ENCODE assay signal across 8 cellular contexts in the genomic region with DNA sequence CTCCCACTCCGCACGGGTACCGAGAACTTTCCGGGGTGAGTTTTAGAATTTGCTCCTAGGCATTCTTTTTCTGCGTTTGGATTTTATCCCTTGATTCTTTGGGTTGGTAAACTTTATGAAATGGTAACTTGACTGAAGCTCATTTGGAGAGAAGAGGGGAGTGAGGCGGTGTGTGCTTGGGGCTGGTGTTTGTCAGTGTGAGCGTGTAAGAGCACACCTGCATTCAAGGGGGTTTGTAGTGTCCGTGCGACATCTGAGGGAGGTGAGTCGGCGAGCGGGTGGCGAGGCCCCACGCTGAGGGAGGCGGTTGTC. TPM values are rescaled to one million over a fixed set of nuclear protein-coding genes. Genes with fewer than 3 reads are reported as not detected.
A peak's percentile ranks its signal among the peaks of the same experiment; 100 is the strongest.
DNase-seq lines count a peak whose midpoint lies in the region; ATAC-seq and TF ChIP-seq lines count a peak whose summit lies in the region.

No MANE protein-coding gene starts in this region.

- DNase-seq in heart left ventricle (no peak), cardiac septum (ENCODE audit: low spot score) (no peak), breast epithelium (ENCODE audit: low spot score in 2 of 2) (no peak), mesenchymal stem cell (no peak), upper lobe of right lung (no peak), DMS53 treated with DMSO at 0.1 percent for 48 hours (lab: John Stamatoyannopoulos, UW; ENCODE audit: unreplicated experiment) (no peak), lower leg skin (ENCODE audit: low spot score in 2 of 2) (no peak)

- TF ChIP-seq CTCF in heart left ventricle (IDR thresholded peaks at IDR 0.05) (no peak), breast epithelium (IDR thresholded peaks at IDR 0.05) (no peak), upper lobe of right lung (IDR thresholded peaks at IDR 0.05) (no peak), lower leg skin (IDR thresholded peaks at IDR 0.05) (no peak)

- H3K18ac ChIP-seq in mesenchymal stem cell (ENCODE audit: low read depth in 1 of 2, low read length in 2 of 2), result peak overlapping the region in 1 of 2 experiments; percentile 75

- no peak for TF ChIP-seq POLR2A in heart left ventricle (IDR thresholded peaks at IDR 0.05)
- TF ChIP-seq POLR2A in breast epithelium (IDR thresholded peaks at IDR 0.05), result no peak
- no peak for TF ChIP-seq POLR2A in lower leg skin (IDR thresholded peaks at IDR 0.05)

- peak overlapping the region in 1 of 2 experiments; percentile 11 for H3K4ac ChIP-seq in mesenchymal stem cell (ENCODE audit: low read depth in 1 of 2, low read length in 2 of 2)

- H3K9me3 ChIP-seq in heart left ventricle (no peaks in the 10 kb centered on the region), breast epithelium (no peaks in the 10 kb centered on the region), mesenchymal stem cell (ENCODE audit: control insufficient read depth, low read length) (no peaks in the 10 kb centered on the region), upper lobe of right lung (no peaks in the 10 kb centered on the region)

- H4K91ac ChIP-seq in mesenchymal stem cell (ENCODE audit: low read length), result no peak overlapping the region

- H3K4me1 ChIP-seq in heart left ventricle (peaks cover 0 to 57% (median 24%) of the 10 kb centered on the region in 12 donors), breast epithelium (peaks cover 0 to 2% of the 10 kb centered on the region in 2 donors), mesenchymal stem cell (ENCODE audit: control insufficient read depth, insufficient read depth, low read depth, low read length) (peaks cover 50% of the 10 kb centered on the region), upper lobe of right lung (peaks cover 17% of the 10 kb centered on the region)

- 7 to 12% (median 10%) methylated on average over 15 of the region's 15 CpGs for WGBS in heart left ventricle, 4 donors
- 1% methylated on average over 15 of the region's 15 CpGs for WGBS in mesenchymal stem cell
- WGBS in lower leg skin, 2 donors, result 16 to 23% methylated on average over 15 of the region's 15 CpGs

- intact Hi-C loops in heart left ventricle (cut with DNase I), result loop anchor here (5.0 to 10.0 kb wide), 23 partner anchors 138 to 1601 kb away; no protein-coding TSS in a partner anchor
- intact Hi-C loops in cardiac septum (cut with DNase I), result loop anchor here (5.0 to 10.0 kb wide), 4 partner anchors 191 to 1143 kb away; no protein-coding TSS in a partner anchor
- intact Hi-C loops in breast epithelium (cut with DNase I; ENCODE audit: low total_unique reads), result no loop called here
- intact Hi-C loops in upper lobe of right lung (cut with DNase I), result no loop called here
- intact Hi-C loops in lower leg skin (cut with DNase I; ENCODE audit: low total_unique reads), result no loop called here

- no peak overlapping the region for H2AK5ac ChIP-seq in mesenchymal stem cell (ENCODE audit: low read length, severe bottlenecking)

- H3K27ac ChIP-seq in heart left ventricle (peak overlapping the region in 10 of 12 donors; percentile 92 to 100 (median 98)), breast epithelium (peak overlapping the region; percentile 94), mesenchymal stem cell (ENCODE audit: low read length, poor library complexity, severe bottlenecking) (no peak overlapping the region), upper lobe of right lung (peak overlapping the region; percentile 96)

- H3K4me3 ChIP-seq in heart left ventricle, result peak overlapping the region; percentile 52 to 97 (median 88)
- peak overlapping the region; percentile 80 to 82 (median 81) for H3K4me3 ChIP-seq in breast epithelium
- peak overlapping the region in 1 of 2 experiments; percentile 97 for H3K4me3 ChIP-seq in mesenchymal stem cell (ENCODE audit: insufficient read depth in 1 of 2, low read depth in 1 of 2, low read length in 2 of 2)
- H3K4me3 ChIP-seq in upper lobe of right lung, result peak overlapping the region; percentile 81
- H3K4me3 ChIP-seq in lower leg skin (ENCODE audit: low read depth, poor library complexity, severe bottlenecking), result no peak overlapping the region

- peaks cover 0 to 8% (median 5%) of the 10 kb centered on the region in 9 donors for H3K36me3 ChIP-seq in heart left ventricle
- no peaks in the 10 kb centered on the region for H3K36me3 ChIP-seq in breast epithelium
- H3K36me3 ChIP-seq in mesenchymal stem cell (ENCODE audit: control insufficient read depth in 1 of 2, insufficient read depth in 2 of 2, low read depth in 1 of 2, low read length in 2 of 2), result peaks cover 9 to 17% of the 10 kb centered on the region in 2 experiments
- H3K36me3 ChIP-seq in upper lobe of right lung, result peaks cover 3% of the 10 kb centered on the region

- peaks cover 3% of the 10 kb centered on the region for H3K79me1 ChIP-seq in mesenchymal stem cell (replicated peaks; ENCODE audit: low read length, poor library complexity, severe bottlenecking)

- peak overlapping the region; percentile 100 for H3K9ac ChIP-seq in mesenchymal stem cell (ENCODE audit: low read length)

- H3K27me3 ChIP-seq in heart left ventricle (peaks cover 0 to 36% (median 0%) of the 10 kb centered on the region in 9 donors), breast epithelium (peaks cover 0 to 7% of the 10 kb centered on the region in 2 donors), mesenchymal stem cell (ENCODE audit: control insufficient read depth in 1 of 2, insufficient read depth in 1 of 2, low read length in 2 of 2) (peaks cover 0 to 62% of the 10 kb centered on the region in 2 experiments), upper lobe of right lung (peaks cover 7% of the 10 kb centered on the region)

- peak overlapping the region; percentile 44 for H2BK15ac ChIP-seq in mesenchymal stem cell (ENCODE audit: low read depth, poor library complexity, severe bottlenecking)

- no peak overlapping the region for H2BK120ac ChIP-seq in mesenchymal stem cell (ENCODE audit: low read depth, low read length)

- peak overlapping the region in 1 of 2 experiments; percentile 90 for H3K23ac ChIP-seq in mesenchymal stem cell (ENCODE audit: low read length in 2 of 2)

- peak overlapping the region; percentile 87 for H3K4me2 ChIP-seq in mesenchymal stem cell (ENCODE audit: low read length, poor library complexity, severe bottlenecking)

- peak overlapping the region in 1 of 2 experiments; percentile 2 for H3K14ac ChIP-seq in mesenchymal stem cell (ENCODE audit: low read length in 2 of 2)

- no peak overlapping the region for H4K8ac ChIP-seq in mesenchymal stem cell (ENCODE audit: low read length)

- H2BK12ac ChIP-seq in mesenchymal stem cell (ENCODE audit: low read length in 2 of 2), result peak overlapping the region in 1 of 2 experiments; percentile 89

- no peak overlapping the region for H2AFZ ChIP-seq in mesenchymal stem cell (ENCODE audit: low read depth, low read length)

- ATAC-seq in heart left ventricle (no peak), upper lobe of right lung (no peak)
- no peak for ATAC-seq in activated CD4-positive, CD25-positive, alpha-beta regulatory T cell treated with anti-CD3 and anti-CD28 coated beads, Interleukin-2, amount 50 U/mL, for 24 hours

- H2BK5ac ChIP-seq in mesenchymal stem cell (ENCODE audit: low read depth, low read length, poor library complexity, severe bottlenecking), result no peak overlapping the region

RNA-seq across cellular contexts. Expression of gene ZNF503, which starts 2.4 kb away (rescaled TPM):
- total RNA-seq in heart left ventricle, result 1 to 10 TPM; 3.4 to 8.6 (median 7.4) TPM
- polyA plus RNA-seq in heart left ventricle, result 1 to 10 TPM; 4.4 to 6.3 TPM
- total RNA-seq in cardiac septum, result 3.3 TPM
- total RNA-seq in breast epithelium, result 10 to 100 TPM in 1 of 3 donors, 1 to 10 TPM in 2; 3.6 to 10.9 (median 7.6) TPM
- 110 TPM for polyA plus RNA-seq in mesenchymal stem cell (2013, experiment 1 of 2)
- 112 TPM for polyA plus RNA-seq in mesenchymal stem cell (2013, experiment 2 of 2)
- total RNA-seq in upper lobe of right lung, result 36.2 TPM
- 1 to 10 TPM; 4.8 to 8.6 (median 7.4) TPM for total RNA-seq in lower leg skin

RNA-seq across cellular contexts. Expression of gene LRMDA, which starts 27.4 kb away (rescaled TPM):
- total RNA-seq in heart left ventricle, result 10 to 100 TPM in 8 of 9 donors, 1 to 10 TPM in 1; 7.7 to 34.4 (median 14.9) TPM
- 10 to 100 TPM in 1 of 2 donors, 1 to 10 TPM in 1; 2.4 to 14.9 TPM for polyA plus RNA-seq in heart left ventricle
- 4.5 TPM for total RNA-seq in cardiac septum
- 10 to 100 TPM in 2 of 3 donors, 1 to 10 TPM in 1; 8.3 to 17.1 (median 11.1) TPM for total RNA-seq in breast epithelium
- 3.8 TPM for polyA plus RNA-seq in mesenchymal stem cell (2013, experiment 1 of 2)
- polyA plus RNA-seq in mesenchymal stem cell (2013, experiment 2 of 2), result 5.7 TPM
- 20.0 TPM for total RNA-seq in upper lobe of right lung
- total RNA-seq in lower leg skin, result 1 to 10 TPM in 3 of 4 donors, under 1 TPM in 1; 0.76 to 6.4 (median 1.3) TPM

Comparison
In these comparisons a context has a peak if more than half of its experiments do, and no peak if none do; other contexts are left out.
1. intact Hi-C loops: an anchor here in heart left ventricle (5.0 to 10.0 kb wide) and cardiac septum (5.0 to 10.0 kb wide); none called in breast epithelium, upper lobe of right lung and lower leg skin.